In the genomic region with DNA sequence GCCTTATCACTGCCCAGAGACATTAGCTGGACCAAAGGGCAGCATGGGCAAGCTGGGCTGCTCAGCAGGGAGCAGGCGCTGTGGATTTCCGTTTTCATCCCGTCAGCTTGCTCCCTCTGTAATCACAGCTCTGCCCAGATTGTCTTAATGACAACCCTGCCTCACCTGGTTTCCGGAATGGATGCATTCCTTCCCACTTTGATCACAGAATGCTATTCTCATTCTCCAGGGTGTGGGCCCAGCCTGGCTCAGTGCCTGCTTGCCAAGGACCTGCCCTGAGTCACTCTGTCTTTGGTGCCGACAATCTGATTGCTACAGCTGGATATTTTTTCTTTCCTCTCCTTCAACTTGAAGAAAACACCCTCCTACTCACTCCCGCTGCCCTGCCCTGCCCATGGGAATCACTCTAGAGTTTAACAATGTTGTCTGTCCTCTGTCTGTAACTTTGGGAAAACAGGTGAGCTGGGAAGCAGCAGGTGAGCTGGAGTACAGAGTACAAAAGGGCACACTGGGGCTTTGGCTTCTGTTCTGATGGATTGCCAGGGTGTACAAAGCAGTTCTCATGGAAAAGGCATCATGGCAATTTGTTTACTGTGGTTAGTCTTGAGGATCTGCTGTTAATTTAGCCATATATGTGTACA, we compare ENCODE assay signal across 11 cellular contexts. TPM values are rescaled to one million over a fixed set of nuclear protein-coding genes. Genes with fewer than 3 reads are reported as not detected.
DNase-seq lines count a peak whose midpoint lies in the region; ATAC-seq and TF ChIP-seq lines count a peak whose summit lies in the region.
"Had no signal": no experiment of that assay in that cellular context is flagged by ENCODE, and none has a peak within 500 bp of the region (broad histone marks: within the 10 kb centered on the region; RNA-seq: fewer than 3 reads in every experiment).

No MANE protein-coding gene starts in this region.

- DNase-seq in COLO668 (lab: John Stamatoyannopoulos, UW; ENCODE audit: unreplicated experiment) = peak; percentile 62
- DNase-seq in right lobe of liver = peak in 2 of 3 donors; percentile 24 to 54
- no peak for DNase-seq in stimulated activated CD4-positive, alpha-beta T cell treated with anti-CD3 and anti-CD28 coated beads, Interleukin-4, amount 100 ng/mL, for 24 hours
- DNase-seq in neural progenitor cell (ENCODE audit: low spot score) = no peak
- no peak for DNase-seq in naive thymus-derived CD4-positive, alpha-beta T cell
- DNase-seq: activated T-cell treated with anti-CD3 and anti-CD28 coated beads, Interleukin-2, amount 50 U/mL, for 1 hour; CD4-positive, CD25-positive, alpha-beta regulatory T cell had no signal

- no peak overlapping the region for H3K9ac ChIP-seq in HUES64 (ENCODE audit: low read depth, low read length)
- H3K9ac ChIP-seq in neural progenitor cell = no peak overlapping the region

- H3K79me2 ChIP-seq in neural progenitor cell (ENCODE audit: low read depth) = no peaks in the 10 kb centered on the region

- intact Hi-C loops in right lobe of liver (cut with DNase I) = no loop called here
- intact Hi-C loops in naive thymus-derived CD4-positive, alpha-beta T cell (cut with micrococcal nuclease) = no loop called here

- TF ChIP-seq POLR2A in right lobe of liver (IDR thresholded peaks at IDR 0.05) = no peak

- H3K4me1 ChIP-seq in HUES64 (ENCODE audit: insufficient read depth, low read length) = no peaks in the 10 kb centered on the region
- H3K4me1 ChIP-seq in right lobe of liver = no peaks in the 10 kb centered on the region
- no peaks in the 10 kb centered on the region for H3K4me1 ChIP-seq in neural progenitor cell
- no peaks in the 10 kb centered on the region for H3K4me1 ChIP-seq in naive thymus-derived CD4-positive, alpha-beta T cell (ENCODE audit: control insufficient read depth in 2 of 2, insufficient read depth in 2 of 2, low read length in 2 of 2)

- H3K27me3 Mint-ChIP-seq in neural progenitor cell (ENCODE audit: insufficient read depth, low read depth) = peaks cover 2% of the 10 kb centered on the region
- H3K27me3 Mint-ChIP-seq in naive thymus-derived CD4-positive, alpha-beta T cell = peaks cover 0 to 14% (median 0%) of the 10 kb centered on the region in 5 donors

- no peaks in the 10 kb centered on the region for H4K20me1 ChIP-seq in neural progenitor cell (ENCODE audit: low read depth)

- H3K27me3 ChIP-seq in HUES64 (ENCODE audit: insufficient read depth, low read length) (no peaks in the 10 kb centered on the region; the same call in 1 of the 2 replicates), right lobe of liver (no peaks in the 10 kb centered on the region), neural progenitor cell (no peaks in the 10 kb centered on the region)
- no peaks in the 10 kb centered on the region for H3K27me3 ChIP-seq in naive thymus-derived CD4-positive, alpha-beta T cell (ENCODE audit: control insufficient read depth in 2 of 2, insufficient read depth in 2 of 2, low read length in 2 of 2)

- no peaks in the 10 kb centered on the region for H3K9me3 ChIP-seq in HUES64 (ENCODE audit: insufficient read depth, low read depth, low read length)
- H3K9me3 ChIP-seq in right lobe of liver = no peaks in the 10 kb centered on the region
- H3K9me3 ChIP-seq in neural progenitor cell (ENCODE audit: low read depth) = no peaks in the 10 kb centered on the region
- no peaks in the 10 kb centered on the region for H3K9me3 ChIP-seq in naive thymus-derived CD4-positive, alpha-beta T cell (ENCODE audit: control insufficient read depth in 2 of 3, low read length in 3 of 3)

- peak; percentile 62 to 91 (median 88) for ATAC-seq in right lobe of liver
- ATAC-seq in HG03460 (IDR thresholded peaks at IDR 0.05; ENCODE audit: unreplicated experiment) = no peak
- ATAC-seq in naive thymus-derived CD4-positive, alpha-beta T cell = no peak

- no peak overlapping the region for H3K4me3 Mint-ChIP-seq in neural progenitor cell
- no peak overlapping the region for H3K4me3 Mint-ChIP-seq in naive thymus-derived CD4-positive, alpha-beta T cell
- H3K4me3 Mint-ChIP-seq: CD4-positive, CD25-positive, alpha-beta regulatory T cell; dendritic cell treated with granulocyte-macrophage colony-stimulating factor and Interleukin-4, amounts not matched to agents 40 ng/mL and 50 ng/mL, for 4 days had no signal

- no peaks in the 10 kb centered on the region for H3K9me3 Mint-ChIP-seq in neural progenitor cell
- H3K9me3 Mint-ChIP-seq in naive thymus-derived CD4-positive, alpha-beta T cell = no peaks in the 10 kb centered on the region
- H3K9me3 Mint-ChIP-seq: CD4-positive, CD25-positive, alpha-beta regulatory T cell; dendritic cell treated with granulocyte-macrophage colony-stimulating factor and Interleukin-4, amounts not matched to agents 40 ng/mL and 50 ng/mL, for 4 days had no signal

- no peak overlapping the region for H3K4me2 ChIP-seq in neural progenitor cell

- POLR2A ChIA-PET in naive thymus-derived CD4-positive, alpha-beta T cell (lab: Charles Lee) = no interaction called here

- no peaks in the 10 kb centered on the region for H3F3A ChIP-seq in neural progenitor cell (ENCODE audit: low read depth)

- H3K27ac Mint-ChIP-seq in neural progenitor cell = no peak overlapping the region
- no peak overlapping the region for H3K27ac Mint-ChIP-seq in naive thymus-derived CD4-positive, alpha-beta T cell
- H3K27ac Mint-ChIP-seq: CD4-positive, CD25-positive, alpha-beta regulatory T cell; dendritic cell treated with granulocyte-macrophage colony-stimulating factor and Interleukin-4, amounts not matched to agents 40 ng/mL and 50 ng/mL, for 4 days had no signal

- H2AFZ ChIP-seq in neural progenitor cell (replicated peaks) = no peak overlapping the region

- H3K36me3 ChIP-seq in HUES64 (ENCODE audit: insufficient read depth, low read length) (no peaks in the 10 kb centered on the region), right lobe of liver (no peaks in the 10 kb centered on the region), neural progenitor cell (no peaks in the 10 kb centered on the region)
- no peaks in the 10 kb centered on the region for H3K36me3 ChIP-seq in naive thymus-derived CD4-positive, alpha-beta T cell (ENCODE audit: control insufficient read depth in 2 of 3, insufficient read depth in 3 of 3, low read length in 3 of 3)

- H3K27ac ChIP-seq in HUES64 (ENCODE audit: low read depth, low read length) (0 out of 2 replicates have a peak overlapping the region, but pooled peaks have one; percentile 30), VCaP (peak overlapping the region; percentile 40; the same call in 1 of the 2 replicates), right lobe of liver (no peak overlapping the region), neural progenitor cell (no peak overlapping the region)
- H3K27ac ChIP-seq in naive thymus-derived CD4-positive, alpha-beta T cell (ENCODE audit: low read depth, low read length) = no peak overlapping the region

- CTCF ChIA-PET in naive thymus-derived CD4-positive, alpha-beta T cell (lab: Charles Lee) = interaction anchor here (0.6 to 0.8 kb wide), 4 partner anchors 25 to 801 kb away, joined by 3 to 6 read pairs (median 5); no protein-coding TSS in a partner anchor

- no peak overlapping the region for H3K4me3 ChIP-seq in HUES64 (ENCODE audit: low read length)
- no peak overlapping the region for H3K4me3 ChIP-seq in right lobe of liver
- no peak overlapping the region for H3K4me3 ChIP-seq in neural progenitor cell
- no peak overlapping the region for H3K4me3 ChIP-seq in naive thymus-derived CD4-positive, alpha-beta T cell (ENCODE audit: low read length)

- 63% methylated on average over 6 of the region's 6 CpGs for WGBS in HUES64
- WGBS in right lobe of liver (ENCODE audit: insufficient coverage, low coverage, low lambda C conversion rate, missing lambda C conversion rate) = 42% methylated on average over 5 of the region's 6 CpGs

- TF ChIP-seq CTCF in VCaP (conservative IDR thresholded peaks at IDR 0.05) = no peak
- no peak for TF ChIP-seq CTCF in right lobe of liver (IDR thresholded peaks at IDR 0.05)
- no peak for TF ChIP-seq CTCF in neural progenitor cell (IDR thresholded peaks at IDR 0.05)

- H3K36me3 Mint-ChIP-seq in neural progenitor cell = no peaks in the 10 kb centered on the region
- no peaks in the 10 kb centered on the region for H3K36me3 Mint-ChIP-seq in naive thymus-derived CD4-positive, alpha-beta T cell
- H3K36me3 Mint-ChIP-seq: CD4-positive, CD25-positive, alpha-beta regulatory T cell had no signal

- H3K4me1 Mint-ChIP-seq in neural progenitor cell = no peaks in the 10 kb centered on the region
- no peaks in the 10 kb centered on the region for H3K4me1 Mint-ChIP-seq in naive thymus-derived CD4-positive, alpha-beta T cell
- H3K4me1 Mint-ChIP-seq: CD4-positive, CD25-positive, alpha-beta regulatory T cell had no signal

RNA-seq across cellular contexts. Expression of a gene that starts 27.2 kb away (rescaled TPM):
- polyA plus RNA-seq in HUES64 (2013, experiment 1 of 2) = 91.7 TPM
- polyA plus RNA-seq in HUES64 (2013, experiment 2 of 2) = 78.6 TPM
- total RNA-seq in right lobe of liver = 10 to 100 TPM; 18.6 to 31.6 (median 21.1) TPM
- total RNA-seq in neural progenitor cell (ENCODE audit: low replicate concordance) = 90.7 and 119 TPM in 2 replicates
- total RNA-seq in naive thymus-derived CD4-positive, alpha-beta T cell = 10 to 100 TPM; 16.2 to 40.9 (median 28.2) TPM
- polyA plus RNA-seq in naive thymus-derived CD4-positive, alpha-beta T cell = 10 to 100 TPM; 30.6 to 33.2 TPM

RNA-seq across cellular contexts. Expression of a gene that starts 35.5 kb away (rescaled TPM):
- 224 TPM for polyA plus RNA-seq in HUES64 (2013, experiment 1 of 2)
- polyA plus RNA-seq in HUES64 (2013, experiment 2 of 2) = 264 TPM
- total RNA-seq in right lobe of liver = 10 to 100 TPM; 38.7 to 96.6 (median 60.8) TPM
- total RNA-seq in neural progenitor cell (ENCODE audit: low replicate concordance) = 184 and 488 TPM in 2 replicates
- 100 to 1,000 TPM in 1 of 5 experiments, 10 to 100 TPM in 4; 67.6 to 278 (median 85.0) TPM for total RNA-seq in naive thymus-derived CD4-positive, alpha-beta T cell
- 100 to 1,000 TPM; 152 to 230 TPM for polyA plus RNA-seq in naive thymus-derived CD4-positive, alpha-beta T cell

Comparison
In these comparisons a context has a peak if more than half of its experiments do, and no peak if none do; other contexts are left out.
1. DNase-seq: peak in COLO668 (single experiment) and right lobe of liver (2 of 3); none in stimulated activated CD4-positive, alpha-beta T cell treated with anti-CD3 and anti-CD28 coated beads, Interleukin-4, amount 100 ng/mL, for 24 hours (single experiment), neural progenitor cell (single experiment) and naive thymus-derived CD4-positive, alpha-beta T cell (0 of 9).
2. H3K27ac ChIP-seq: peak in HUES64 (single experiment) and VCaP (single experiment); none in right lobe of liver (0 of 3), neural progenitor cell (single experiment) and naive thymus-derived CD4-positive, alpha-beta T cell (single experiment).
3. ATAC-seq: peak in right lobe of liver (4 of 4); none in HG03460 (single experiment) and naive thymus-derived CD4-positive, alpha-beta T cell (single experiment).